Comparison of ENCODE assay signal across 17 cellular contexts in genomic region chr9:129604766-129605163, GRCh38. TPM values are rescaled to one million over a fixed set of nuclear protein-coding genes. Genes with fewer than 3 reads are reported as not detected.
DNase-seq lines count a peak whose midpoint lies in the region; ATAC-seq and TF ChIP-seq lines count a peak whose summit lies in the region.
"Had no signal": no experiment of that assay in that cellular context is flagged by ENCODE, and none has a peak within 500 bp of the region (broad histone marks: within the 10 kb centered on the region; RNA-seq: fewer than 3 reads in every experiment).

No MANE protein-coding gene starts in this region.

- peaks cover under 1% of the 10 kb centered on the region for H3K36me3 Mint-ChIP-seq in T-helper 1 cell treated with Interleukin-12 subunit alpha and Interleukin-12 subunit beta and Interleukin-4 antibody, amounts not matched to agents 30 μg/mL and 1 μg/mL, for 36 hours (ENCODE audit: low read depth)
- H3K36me3 Mint-ChIP-seq in CD4-positive, alpha-beta memory T cell = no peaks in the 10 kb centered on the region
- H3K36me3 Mint-ChIP-seq: activated naive CD8-positive, alpha-beta T cell; naive B cell had no signal

- H3K27ac Mint-ChIP-seq in T-helper 1 cell treated with Interleukin-12 subunit alpha and Interleukin-12 subunit beta and Interleukin-4 antibody, amounts not matched to agents 30 μg/mL and 1 μg/mL, for 36 hours = peak overlapping the region; percentile 76
- H3K27ac Mint-ChIP-seq in CD4-positive, alpha-beta memory T cell = peak overlapping the region; percentile 45 to 87 (median 67)
- H3K27ac Mint-ChIP-seq: activated naive CD8-positive, alpha-beta T cell; naive B cell had no signal

- H4K8ac ChIP-seq in mesendoderm (ENCODE audit: low read depth, low read length) = no peak overlapping the region

- no peak overlapping the region for H3K9ac ChIP-seq in mesendoderm (ENCODE audit: low read length)

- no peak overlapping the region for H3K4me3 ChIP-seq in CD4-positive, alpha-beta memory T cell (ENCODE audit: low read length in 2 of 2)
- no peak overlapping the region for H3K4me3 ChIP-seq in mesendoderm (ENCODE audit: low read length)
- H3K4me3 ChIP-seq: left ventricle myocardium inferior, right atrium auricular region, tibial nerve had no signal

- peak overlapping the region; percentile 78 for H3K56ac ChIP-seq in mesendoderm (ENCODE audit: low read length)

- intact Hi-C loops in CD4-positive, alpha-beta memory T cell (cut with micrococcal nuclease) = no loop called here

- H3K27me3 Mint-ChIP-seq in T-helper 1 cell treated with Interleukin-12 subunit alpha and Interleukin-12 subunit beta and Interleukin-4 antibody, amounts not matched to agents 30 μg/mL and 1 μg/mL, for 36 hours (ENCODE audit: low read depth) = no peaks in the 10 kb centered on the region
- H3K27me3 Mint-ChIP-seq in CD4-positive, alpha-beta memory T cell = no peaks in the 10 kb centered on the region
- H3K27me3 Mint-ChIP-seq: activated naive CD8-positive, alpha-beta T cell had no signal

- peak overlapping the region; percentile 14 for H3K4me3 Mint-ChIP-seq in T-helper 1 cell treated with Interleukin-12 subunit alpha and Interleukin-12 subunit beta and Interleukin-4 antibody, amounts not matched to agents 30 μg/mL and 1 μg/mL, for 36 hours
- H3K4me3 Mint-ChIP-seq in CD4-positive, alpha-beta memory T cell = peak overlapping the region in 6 of 8 donors; percentile 39 to 63 (median 47)
- H3K4me3 Mint-ChIP-seq: activated naive CD8-positive, alpha-beta T cell; naive B cell had no signal

- no peak overlapping the region for H3K4me2 ChIP-seq in mesendoderm (ENCODE audit: low read length)

- H3K4me1 ChIP-seq in CD4-positive, alpha-beta memory T cell (ENCODE audit: insufficient read depth, low read length) = peaks cover 31% of the 10 kb centered on the region
- H3K4me1 ChIP-seq in mesendoderm (ENCODE audit: control insufficient read depth, low read depth, low read length) = peaks cover 11% of the 10 kb centered on the region

- H2BK15ac ChIP-seq in mesendoderm (replicated peaks; ENCODE audit: low read depth) = no peak overlapping the region

- CTCF ChIA-PET in CD4-positive, alpha-beta memory T cell (lab: Charles Lee; ENCODE audit: partially characterized antibody) = interaction anchor here (1.4 to 2.5 kb wide), 5 partner anchors 33 to 473 kb away, joined by 3 to 19 read pairs (median 4); no protein-coding TSS in a partner anchor
- CTCF ChIA-PET in RWPE1 (lab: Yijun Ruan, JAX) = no interaction called here

- H3K79me1 ChIP-seq in mesendoderm (ENCODE audit: low read length) = no peaks in the 10 kb centered on the region

- WGBS in mesendoderm (ENCODE audit: extremely low coverage, insufficient coverage, low lambda C conversion rate) = no CpG with 5 or more reads among the region's 8 CpGs

- POLR2A ChIA-PET in CD4-positive, alpha-beta memory T cell (lab: Charles Lee; ENCODE audit: partially characterized antibody) = interaction anchor here (1.0 to 1.5 kb wide), 6 partner anchors 8 to 466 kb away, joined by 3 to 4 read pairs (median 4); partner anchors contain the start of gene IER5L
- POLR2A ChIA-PET in RWPE1 (lab: Yijun Ruan, JAX; ENCODE audit: low non-redundant PET) = no interaction called here

- no peaks in the 10 kb centered on the region for H3K36me3 ChIP-seq in CD4-positive, alpha-beta memory T cell (ENCODE audit: insufficient read depth, low read length)
- H3K36me3 ChIP-seq in mesendoderm (ENCODE audit: control insufficient read depth, insufficient read depth, low read length) = no peaks in the 10 kb centered on the region
- H3K36me3 ChIP-seq: left ventricle myocardium inferior, right atrium auricular region, tibial nerve had no signal

- H4K5ac ChIP-seq in mesendoderm (ENCODE audit: low read length) = no peak overlapping the region

- peaks cover 46% of the 10 kb centered on the region for H3K4me1 Mint-ChIP-seq in T-helper 1 cell treated with Interleukin-12 subunit alpha and Interleukin-12 subunit beta and Interleukin-4 antibody, amounts not matched to agents 30 μg/mL and 1 μg/mL, for 36 hours (ENCODE audit: low read depth)
- peaks cover 15 to 52% (median 35%) of the 10 kb centered on the region in 4 donors for H3K4me1 Mint-ChIP-seq in CD4-positive, alpha-beta memory T cell

- H3K27ac ChIP-seq in CD4-positive, alpha-beta memory T cell (ENCODE audit: low read depth, low read length) = no peak overlapping the region
- H3K27ac ChIP-seq in RWPE1 (peak overlapping the region; percentile 18), mesendoderm (ENCODE audit: low read depth, low read length) (no peak overlapping the region)
- H3K27ac ChIP-seq: left ventricle myocardium inferior, right atrium auricular region, tibial nerve had no signal

- no peaks in the 10 kb centered on the region for H3K27me3 ChIP-seq in CD4-positive, alpha-beta memory T cell (ENCODE audit: insufficient read depth, low read length)
- H3K27me3 ChIP-seq in mesendoderm (ENCODE audit: insufficient read depth, low read length, poor library complexity) = no peaks in the 10 kb centered on the region
- H3K27me3 ChIP-seq: right atrium auricular region, tibial nerve had no signal

- H3K9me3 ChIP-seq in CD4-positive, alpha-beta memory T cell (ENCODE audit: control insufficient read depth in 1 of 2, low read length in 2 of 2) = no peaks in the 10 kb centered on the region
- H3K9me3 ChIP-seq: left ventricle myocardium inferior, right atrium auricular region, tibial nerve had no signal

- TF ChIP-seq CTCF in RWPE1 (conservative IDR thresholded peaks at IDR 0.05; ENCODE audit: low read depth) = no peak

- H3K23ac ChIP-seq in mesendoderm (ENCODE audit: low read length) = peak overlapping the region; percentile 66

- H2AK5ac ChIP-seq in mesendoderm (ENCODE audit: low read length) = peak overlapping the region; percentile 99

- H3K4ac ChIP-seq in mesendoderm (ENCODE audit: low read depth, low read length) = no peak overlapping the region

- H2BK5ac ChIP-seq in mesendoderm (ENCODE audit: low read length) = peak overlapping the region; percentile 70

- H2BK120ac ChIP-seq in mesendoderm (ENCODE audit: low read depth, low read length) = no peak overlapping the region

- ATAC-seq in HG03439 (IDR thresholded peaks at IDR 0.05; ENCODE audit: unreplicated experiment) (no peak), GM19463 (IDR thresholded peaks at IDR 0.05; ENCODE audit: unreplicated experiment) (no peak)

- DNase-seq in T-helper 1 cell (no peak), RWPE1 (ENCODE audit: low spot score) (no peak), mesendoderm (no peak), kidney tubule cell (ENCODE audit: low spot score) (no peak)
- DNase-seq in CD4-positive, alpha-beta memory T cell = no peak
- DNase-seq: DMS79; effector memory CD4-positive, alpha-beta T cell; left ventricle myocardium inferior; naive B cell; SHP77; stimulated activated CD4-positive, alpha-beta T cell treated with anti-CD3 and anti-CD28 coated beads, Interleukin-1b, Interleukin-23, amount 100 ng/mL, for 48 hours had no signal

- H3K18ac ChIP-seq in mesendoderm (ENCODE audit: low read length) = no peak overlapping the region

- no peaks in the 10 kb centered on the region for H3K9me3 Mint-ChIP-seq in T-helper 1 cell treated with Interleukin-12 subunit alpha and Interleukin-12 subunit beta and Interleukin-4 antibody, amounts not matched to agents 30 μg/mL and 1 μg/mL, for 36 hours
- no peaks in the 10 kb centered on the region for H3K9me3 Mint-ChIP-seq in CD4-positive, alpha-beta memory T cell
- H3K9me3 Mint-ChIP-seq: naive B cell had no signal

- H3K79me2 ChIP-seq in mesendoderm (ENCODE audit: control insufficient read depth, insufficient read depth, low read length) = no peaks in the 10 kb centered on the region

RNA-seq across cellular contexts. Expression of gene C9orf50, which starts 16.1 kb away (rescaled TPM):
- total RNA-seq in CD4-positive, alpha-beta memory T cell = not detected
- polyA plus RNA-seq in CD4-positive, alpha-beta memory T cell = not detected
- polyA plus RNA-seq in mesendoderm (2013, experiment 1 of 2) = not detected
- not detected for polyA plus RNA-seq in mesendoderm (2013, experiment 2 of 2)
- total RNA-seq: left ventricle myocardium inferior, right atrium auricular region had no signal

RNA-seq across cellular contexts. Expression of gene NTMT1, which starts 21.2 kb away (rescaled TPM):
- total RNA-seq in CD4-positive, alpha-beta memory T cell = 10 to 100 TPM; 45.0 to 45.3 TPM
- 10 to 100 TPM; 48.4 to 55.1 TPM for polyA plus RNA-seq in CD4-positive, alpha-beta memory T cell
- polyA plus RNA-seq in mesendoderm (2013, experiment 1 of 2) = 42.0 TPM
- 43.1 TPM for polyA plus RNA-seq in mesendoderm (2013, experiment 2 of 2)

RNA-seq across cellular contexts. Expression of gene ASB6, which starts 37.2 kb away (rescaled TPM):
- total RNA-seq in CD4-positive, alpha-beta memory T cell = 10 to 100 TPM; 33.0 to 33.1 TPM
- polyA plus RNA-seq in CD4-positive, alpha-beta memory T cell = 10 to 100 TPM; 17.3 to 29.7 TPM
- polyA plus RNA-seq in mesendoderm (2013, experiment 1 of 2) = 11.8 TPM
- polyA plus RNA-seq in mesendoderm (2013, experiment 2 of 2) = 11.2 TPM
